ENCODE assay signal across 1 cellular context in the genomic region with DNA sequence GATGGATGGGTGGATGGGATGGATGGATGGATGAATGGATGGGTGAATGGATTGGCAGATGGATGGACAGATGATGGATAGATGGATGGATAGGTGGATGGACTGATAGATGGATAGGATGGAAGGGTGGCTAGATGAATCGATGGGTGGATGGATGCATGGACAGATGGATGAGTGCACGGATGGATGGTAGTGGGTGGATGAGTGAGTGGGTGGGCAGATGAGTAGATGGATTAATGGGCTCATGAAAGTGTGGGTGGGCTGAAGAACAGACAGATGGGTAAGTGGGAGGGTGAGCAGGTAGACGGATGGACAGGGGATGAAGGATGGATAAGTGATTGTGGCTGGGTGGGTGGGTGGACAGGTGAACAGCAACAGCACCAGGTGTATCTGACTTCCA.
TF ChIP-seq lines count a peak whose summit lies in the region.

No MANE protein-coding gene starts in this region.

TF ChIP-seq in K562, 482 proteins besides CTCF, POLR2A, EP300 and RAD21:
- TF ChIP-seq EGR1 (conservative IDR thresholded peaks at IDR 0.05): peak; percentile 63
- TF ChIP-seq, protein P1, sequence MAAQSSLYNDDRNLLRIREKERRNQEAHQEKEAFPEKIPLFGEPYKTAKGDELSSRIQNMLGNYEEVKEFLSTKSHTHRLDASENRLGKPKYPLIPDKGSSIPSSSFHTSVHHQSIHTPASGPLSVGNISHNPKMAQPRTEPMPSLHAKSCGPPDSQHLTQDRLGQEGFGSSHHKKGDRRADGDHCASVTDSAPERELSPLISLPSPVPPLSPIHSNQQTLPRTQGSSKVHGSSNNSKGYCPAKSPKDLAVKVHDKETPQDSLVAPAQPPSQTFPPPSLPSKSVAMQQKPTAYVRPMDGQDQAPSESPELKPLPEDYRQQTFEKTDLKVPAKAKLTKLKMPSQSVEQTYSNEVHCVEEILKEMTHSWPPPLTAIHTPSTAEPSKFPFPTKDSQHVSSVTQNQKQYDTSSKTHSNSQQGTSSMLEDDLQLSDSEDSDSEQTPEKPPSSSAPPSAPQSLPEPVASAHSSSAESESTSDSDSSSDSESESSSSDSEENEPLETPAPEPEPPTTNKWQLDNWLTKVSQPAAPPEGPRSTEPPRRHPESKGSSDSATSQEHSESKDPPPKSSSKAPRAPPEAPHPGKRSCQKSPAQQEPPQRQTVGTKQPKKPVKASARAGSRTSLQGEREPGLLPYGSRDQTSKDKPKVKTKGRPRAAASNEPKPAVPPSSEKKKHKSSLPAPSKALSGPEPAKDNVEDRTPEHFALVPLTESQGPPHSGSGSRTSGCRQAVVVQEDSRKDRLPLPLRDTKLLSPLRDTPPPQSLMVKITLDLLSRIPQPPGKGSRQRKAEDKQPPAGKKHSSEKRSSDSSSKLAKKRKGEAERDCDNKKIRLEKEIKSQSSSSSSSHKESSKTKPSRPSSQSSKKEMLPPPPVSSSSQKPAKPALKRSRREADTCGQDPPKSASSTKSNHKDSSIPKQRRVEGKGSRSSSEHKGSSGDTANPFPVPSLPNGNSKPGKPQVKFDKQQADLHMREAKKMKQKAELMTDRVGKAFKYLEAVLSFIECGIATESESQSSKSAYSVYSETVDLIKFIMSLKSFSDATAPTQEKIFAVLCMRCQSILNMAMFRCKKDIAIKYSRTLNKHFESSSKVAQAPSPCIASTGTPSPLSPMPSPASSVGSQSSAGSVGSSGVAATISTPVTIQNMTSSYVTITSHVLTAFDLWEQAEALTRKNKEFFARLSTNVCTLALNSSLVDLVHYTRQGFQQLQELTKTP (IDR thresholded peaks at IDR 0.05; ENCODE audit: low read depth in 1 of 2, partially characterized antibody in 2 of 2): no peak
- no peak for TF ChIP-seq CBX1 (IDR thresholded peaks at IDR 0.05; ENCODE audit: low read depth)
- TF ChIP-seq, protein P2, sequence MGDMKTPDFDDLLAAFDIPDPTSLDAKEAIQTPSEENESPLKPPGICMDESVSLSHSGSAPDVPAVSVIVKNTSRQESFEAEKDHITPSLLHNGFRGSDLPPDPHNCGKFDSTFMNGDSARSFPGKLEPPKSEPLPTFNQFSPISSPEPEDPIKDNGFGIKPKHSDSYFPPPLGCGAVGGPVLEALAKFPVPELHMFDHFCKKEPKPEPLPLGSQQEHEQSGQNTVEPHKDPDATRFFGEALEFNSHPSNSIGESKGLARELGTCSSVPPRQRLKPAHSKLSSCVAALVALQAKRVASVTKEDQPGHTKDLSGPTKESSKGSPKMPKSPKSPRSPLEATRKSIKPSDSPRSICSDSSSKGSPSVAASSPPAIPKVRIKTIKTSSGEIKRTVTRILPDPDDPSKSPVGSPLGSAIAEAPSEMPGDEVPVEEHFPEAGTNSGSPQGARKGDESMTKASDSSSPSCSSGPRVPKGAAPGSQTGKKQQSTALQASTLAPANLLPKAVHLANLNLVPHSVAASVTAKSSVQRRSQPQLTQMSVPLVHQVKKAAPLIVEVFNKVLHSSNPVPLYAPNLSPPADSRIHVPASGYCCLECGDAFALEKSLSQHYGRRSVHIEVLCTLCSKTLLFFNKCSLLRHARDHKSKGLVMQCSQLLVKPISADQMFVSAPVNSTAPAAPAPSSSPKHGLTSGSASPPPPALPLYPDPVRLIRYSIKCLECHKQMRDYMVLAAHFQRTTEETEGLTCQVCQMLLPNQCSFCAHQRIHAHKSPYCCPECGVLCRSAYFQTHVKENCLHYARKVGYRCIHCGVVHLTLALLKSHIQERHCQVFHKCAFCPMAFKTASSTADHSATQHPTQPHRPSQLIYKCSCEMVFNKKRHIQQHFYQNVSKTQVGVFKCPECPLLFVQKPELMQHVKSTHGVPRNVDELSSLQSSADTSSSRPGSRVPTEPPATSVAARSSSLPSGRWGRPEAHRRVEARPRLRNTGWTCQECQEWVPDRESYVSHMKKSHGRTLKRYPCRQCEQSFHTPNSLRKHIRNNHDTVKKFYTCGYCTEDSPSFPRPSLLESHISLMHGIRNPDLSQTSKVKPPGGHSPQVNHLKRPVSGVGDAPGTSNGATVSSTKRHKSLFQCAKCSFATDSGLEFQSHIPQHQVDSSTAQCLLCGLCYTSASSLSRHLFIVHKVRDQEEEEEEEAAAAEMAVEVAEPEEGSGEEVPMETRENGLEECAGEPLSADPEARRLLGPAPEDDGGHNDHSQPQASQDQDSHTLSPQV (IDR thresholded peaks at IDR 0.05): no peak
